ENCODE assay signal across 22 cellular contexts in the genomic region with DNA sequence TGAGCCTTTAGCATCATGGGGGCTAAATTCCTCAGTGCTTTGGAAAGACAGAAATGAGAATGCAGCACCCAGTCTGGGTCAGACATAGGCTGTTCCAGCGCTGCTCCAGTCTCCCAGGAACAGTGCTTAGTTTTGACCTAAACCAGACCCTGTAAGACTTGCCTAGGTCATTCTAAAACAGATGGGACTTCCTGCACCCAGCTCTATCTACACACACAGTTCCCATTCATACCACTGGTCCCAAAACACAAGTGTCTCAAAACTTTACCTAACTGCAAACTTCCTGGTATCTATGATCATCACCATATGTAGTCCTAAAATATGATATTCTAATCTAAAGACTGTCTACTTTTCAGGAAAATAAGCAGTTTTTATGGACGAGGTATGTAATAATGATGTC.
"Had no signal": no experiment of that assay in that cellular context is flagged by ENCODE, and none has a peak within 500 bp of the region (broad histone marks: within the 10 kb centered on the region; RNA-seq: fewer than 3 reads in every experiment).

No MANE protein-coding gene starts in this region.

- H3K4me3 ChIP-seq: SJSA1, SK-N-MC had no signal

- ATAC-seq: HepG2 had no signal

- H3K9me3 ChIP-seq: SJSA1 had no signal

- H3K27me3 ChIP-seq: SJSA1 had no signal

- H3K36me3 ChIP-seq: SJSA1 had no signal

- H3K27ac ChIP-seq: RWPE1, SJSA1, SK-N-MC had no signal

- FAIRE-seq: HepG2 had no signal

- DNase-seq: Kasumi-1, KBM-7, MV-4-11, NCI-H1048, NCI-H1105, NCI-H1417, NCI-H1436 treated with DMSO at 0.1 percent for 48 hours, NCI-H1694 treated with DMSO at 0.1 percent for 48 hours, NCI-H2029, NCI-H2081 treated with DMSO at 0.1 percent for 48 hours, NCI-H2171, NCI-H226, NCI-H446, NCI-H510A, NCI-H524 treated with DMSO at 0.1 percent for 48 hours, NCI-H69, NCI-H774, SHP77 had no signal
